In genomic region chr20:50186151-50186885, GRCh38 we compare ENCODE assay signal across 1 cellular context.
TF ChIP-seq lines count a peak whose summit lies in the region.

No MANE protein-coding gene starts in this region.

TF ChIP-seq in GM23338, 12 proteins besides CTCF, POLR2A, EP300 and RAD21 (continued from another document):
- TF ChIP-seq ZNF331 (CRISPR knock-in tag; IDR thresholded peaks at IDR 0.05; ENCODE audit: low read depth): no peak
- TF ChIP-seq JUNB (IDR thresholded peaks at IDR 0.05; ENCODE audit: unreplicated experiment): no peak
- no peak for TF ChIP-seq POLR2AphosphoS5 (IDR thresholded peaks at IDR 0.05; ENCODE audit: low read depth)
- TF ChIP-seq EZH2 (IDR thresholded peaks at IDR 0.05; ENCODE audit: low read depth, unreplicated experiment): no peak
- no peak for TF ChIP-seq EZH2phosphoT487 (IDR thresholded peaks at IDR 0.05; ENCODE audit: unreplicated experiment)
